ENCODE assay signal across 22 cellular contexts in genomic region chr9:71115448-71115975, GRCh38. TPM values are rescaled to one million over a fixed set of nuclear protein-coding genes. Genes with fewer than 3 reads are reported as not detected.
"Had no signal": no experiment of that assay in that cellular context is flagged by ENCODE, and none has a peak within 500 bp of the region (broad histone marks: within the 10 kb centered on the region; RNA-seq: fewer than 3 reads in every experiment).

No MANE protein-coding gene starts in this region.

- H3K4me1 ChIP-seq: heart left ventricle, left lung, parathyroid adenoma had no signal

- H3K27ac Mint-ChIP-seq: naive B cell had no signal

- H3K4me3 Mint-ChIP-seq: naive B cell had no signal

- ATAC-seq: activated CD4-positive, CD25-positive, alpha-beta regulatory T cell treated with anti-CD3 and anti-CD28 coated beads, Interleukin-2, amount 50 U/mL, for 24 hours; heart left ventricle; left lung; right lobe of liver; stimulated activated naive CD8-positive, alpha-beta T cell treated with anti-CD3 and anti-CD28 coated beads, Interleukin-15, Interleukin-2, amounts not matched to agents 100 U/mL and 50 U/mL, for 24 hours had no signal

- DNase-seq: activated CD4-positive, alpha-beta T cell treated with anti-CD3 and anti-CD28 coated beads for 48 hours; activated CD4-positive, alpha-beta T cell treated with anti-CD3 and anti-CD28 coated beads, Interleukin-2, amount 50 U/mL, for 48 hours; activated CD8-positive, alpha-beta memory T cell treated with anti-CD3 and anti-CD28 coated beads for 24 hours; activated gamma-delta T cell treated with Interleukin-2 at 50 U/mL for 16 hours; activated naive CD4-positive, alpha-beta T cell treated with anti-CD3 and anti-CD28 coated beads, Interleukin-2, amount 50 U/mL, for 16 hours; amniotic stem cell; cortex of kidney; heart left ventricle; left lung; naive B cell; occipital lobe; right lobe of liver; stimulated activated CD4-positive, alpha-beta T cell treated with anti-CD3 and anti-CD28 coated beads, Interleukin-2, amount 100 ng/mL, for 48 hours; stimulated activated naive CD8-positive, alpha-beta T cell treated with anti-CD3 and anti-CD28 coated beads, Interleukin-15, Interleukin-2, amounts not matched to agents 100 U/mL and 50 U/mL, for 24 hours; trophoblast cell had no signal

- H3K4me3 ChIP-seq: heart left ventricle, left lung, lung, right lobe of liver, thoracic aorta had no signal

- H3K36me3 Mint-ChIP-seq: naive B cell had no signal

- H3K9me3 ChIP-seq: heart left ventricle, left lung, right lobe of liver, thoracic aorta had no signal

- H3K36me3 ChIP-seq: heart left ventricle, left lung, right lobe of liver, thoracic aorta had no signal

- H2AFZ ChIP-seq: parathyroid adenoma had no signal

- H3K27ac ChIP-seq: heart left ventricle, left lung, parathyroid adenoma, right lobe of liver, thoracic aorta, VCaP had no signal

- H3K4me1 Mint-ChIP-seq: naive B cell had no signal

- H3K27me3 ChIP-seq: left lung, right lobe of liver had no signal

- H3K9ac ChIP-seq: parathyroid adenoma had no signal

RNA-seq across cellular contexts. Expression of gene TRPM3, which starts 5.9 kb away (rescaled TPM):
- total RNA-seq: chondrocyte; T-helper 1 cell treated with Interleukin-12 subunit alpha and Interleukin-12 subunit beta and Interleukin-4 antibody, amounts not matched to agents 30 ng/mL and 1 ng/mL, for 36 hours had no signal
